ENCODE assay signal across 9 cellular contexts in the genomic region with DNA sequence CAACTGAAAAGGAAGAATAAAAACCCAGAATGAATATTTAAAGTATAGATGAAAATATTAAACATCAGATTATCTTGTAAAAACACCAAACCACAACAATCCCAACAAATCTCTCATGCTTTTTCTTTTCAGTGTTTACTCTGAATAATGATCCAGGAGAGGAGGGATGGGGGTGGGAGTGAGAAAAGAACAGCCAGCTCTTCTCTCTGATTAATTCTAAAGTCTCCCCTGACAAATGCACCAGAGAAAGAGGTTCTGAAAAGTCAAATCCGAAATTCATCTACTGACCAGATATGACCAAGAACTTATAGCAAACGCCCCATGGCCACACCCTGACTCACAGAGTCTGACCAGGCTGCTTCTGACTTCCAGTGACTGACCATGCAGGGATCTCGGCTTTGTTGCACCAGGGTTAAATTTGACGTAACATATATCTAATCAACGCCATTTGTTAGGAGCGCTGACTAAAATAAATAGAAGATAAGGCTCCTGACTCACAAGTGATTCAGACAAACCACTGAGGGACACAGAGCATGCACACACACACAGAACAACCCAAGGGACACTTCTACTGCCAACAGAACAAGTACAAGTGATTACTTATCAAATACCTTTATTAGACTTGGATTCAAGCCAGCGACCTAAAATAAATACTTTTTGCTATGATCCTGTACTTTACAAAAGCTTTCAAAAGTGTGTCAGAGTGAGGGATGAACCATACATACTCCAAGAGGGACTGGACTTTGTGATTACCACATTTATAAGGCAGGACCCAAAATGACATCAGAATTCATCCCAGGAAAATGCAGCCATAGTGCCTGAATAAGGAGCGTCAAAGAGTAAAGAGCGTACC. TPM values are rescaled to one million over a fixed set of nuclear protein-coding genes. Genes with fewer than 3 reads are reported as not detected.
A peak's percentile ranks its signal among the peaks of the same experiment; 100 is the strongest.
DNase-seq lines count a peak whose midpoint lies in the region; ATAC-seq and TF ChIP-seq lines count a peak whose summit lies in the region.
"Had no signal": no experiment of that assay in that cellular context is flagged by ENCODE, and none has a peak within 500 bp of the region (broad histone marks: within the 10 kb centered on the region; RNA-seq: fewer than 3 reads in every experiment).

No MANE protein-coding gene starts in this region.

- CTCF ChIA-PET in CD8-positive, alpha-beta memory T cell (lab: Charles Lee): no interaction called here

- H3K4me3 ChIP-seq in CD8-positive, alpha-beta memory T cell (ENCODE audit: low read length): no peak overlapping the region
- H3K4me3 ChIP-seq in LNCaP clone FGC (ENCODE audit: low read depth, low read length) (no peak overlapping the region), cardiac fibroblast (replicated peaks in 1 of 2; ENCODE audit: low read depth in 2 of 2, low read length in 2 of 2) (no peak overlapping the region)

- H3K4me1 Mint-ChIP-seq in CD8-positive, alpha-beta memory T cell: peaks cover 6 to 7% (median 7%) of the 10 kb centered on the region in 3 donors
- peaks cover 16% of the 10 kb centered on the region for H3K4me1 Mint-ChIP-seq in mesothelial cell of epicardium
- H3K4me1 Mint-ChIP-seq in stimulated activated memory B cell treated with anti-CD40 and anti-IgM and Interleukin-4, amounts not matched to agents 10 μg/mL and 1 μg/mL and 100 μg/mL, for 72 hours: peaks cover 6% of the 10 kb centered on the region

- H3K27ac ChIP-seq in CD8-positive, alpha-beta memory T cell (ENCODE audit: low read depth, low read length): peak overlapping the region; percentile 11

- no peaks in the 10 kb centered on the region for H3K27me3 ChIP-seq in CD8-positive, alpha-beta memory T cell (ENCODE audit: insufficient read depth, low read length, poor library complexity, severe bottlenecking)

- H3K27ac Mint-ChIP-seq in CD8-positive, alpha-beta memory T cell: peak overlapping the region in 1 of 8 donors; percentile 26
- peak overlapping the region; percentile 24 for H3K27ac Mint-ChIP-seq in mesothelial cell of epicardium
- H3K27ac Mint-ChIP-seq in stimulated activated memory B cell treated with anti-CD40 and anti-IgM and Interleukin-4, amounts not matched to agents 10 μg/mL and 1 μg/mL and 100 μg/mL, for 72 hours: no peak overlapping the region

- ATAC-seq in stimulated activated memory B cell treated with anti-CD40 and anti-IgM and Interleukin-4, amounts not matched to agents 10 μg/mL and 1 μg/mL and 100 μg/mL, for 72 hours: no peak
- ATAC-seq in HG03520 (IDR thresholded peaks at IDR 0.05; ENCODE audit: unreplicated experiment): no peak

- no peaks in the 10 kb centered on the region for H3K27me3 Mint-ChIP-seq in CD8-positive, alpha-beta memory T cell
- no peaks in the 10 kb centered on the region for H3K27me3 Mint-ChIP-seq in mesothelial cell of epicardium (ENCODE audit: low read depth)
- no peaks in the 10 kb centered on the region for H3K27me3 Mint-ChIP-seq in stimulated activated memory B cell treated with anti-CD40 and anti-IgM and Interleukin-4, amounts not matched to agents 10 μg/mL and 1 μg/mL and 100 μg/mL, for 72 hours

- H3K4me3 Mint-ChIP-seq in CD8-positive, alpha-beta memory T cell: no peak overlapping the region
- no peak overlapping the region for H3K4me3 Mint-ChIP-seq in mesothelial cell of epicardium
- H3K4me3 Mint-ChIP-seq in stimulated activated memory B cell treated with anti-CD40 and anti-IgM and Interleukin-4, amounts not matched to agents 10 μg/mL and 1 μg/mL and 100 μg/mL, for 72 hours: no peak overlapping the region

- no peak for DNase-seq in CD8-positive, alpha-beta memory T cell
- peak; percentile 88 for DNase-seq in LNCaP clone FGC (ENCODE audit: low read depth)
- DNase-seq in cardiac fibroblast (ENCODE audit: low read depth in 2 of 2): peak; percentile 97
- no peak for DNase-seq in mesothelial cell of epicardium (ENCODE audit: low spot score in 2 of 2, unreplicated experiment in 2 of 2)
- no peak for DNase-seq in MV-4-11 (lab: John Stamatoyannopoulos, UW)
- DNase-seq in occipital lobe (lab: John Stamatoyannopoulos, UW): no peak
- DNase-seq: NCI-H2227 treated with DMSO at 0.1 percent for 48 hours had no signal

- no peaks in the 10 kb centered on the region for H3K9me3 ChIP-seq in CD8-positive, alpha-beta memory T cell (ENCODE audit: low read length)

- H3K9me3 Mint-ChIP-seq in CD8-positive, alpha-beta memory T cell: no peaks in the 10 kb centered on the region
- H3K9me3 Mint-ChIP-seq in mesothelial cell of epicardium: no peaks in the 10 kb centered on the region
- no peaks in the 10 kb centered on the region for H3K9me3 Mint-ChIP-seq in stimulated activated memory B cell treated with anti-CD40 and anti-IgM and Interleukin-4, amounts not matched to agents 10 μg/mL and 1 μg/mL and 100 μg/mL, for 72 hours

- peaks cover 21 to 58% (median 26%) of the 10 kb centered on the region in 3 donors for H3K36me3 Mint-ChIP-seq in CD8-positive, alpha-beta memory T cell
- peaks cover 31% of the 10 kb centered on the region for H3K36me3 Mint-ChIP-seq in mesothelial cell of epicardium
- H3K36me3 Mint-ChIP-seq in stimulated activated memory B cell treated with anti-CD40 and anti-IgM and Interleukin-4, amounts not matched to agents 10 μg/mL and 1 μg/mL and 100 μg/mL, for 72 hours: peaks cover 60% of the 10 kb centered on the region

- no peak for TF ChIP-seq CTCF in LNCaP clone FGC (IDR thresholded peaks at IDR 0.05; ENCODE audit: control insufficient read depth, extremely low read depth, insufficient read depth)
- no peak for TF ChIP-seq CTCF in cardiac fibroblast (IDR thresholded peaks at IDR 0.05; ENCODE audit: low read depth, low read length)
- TF ChIP-seq CTCF in mesothelial cell of epicardium (IDR thresholded peaks at IDR 0.05; ENCODE audit: unreplicated experiment): no peak

- H3K36me3 ChIP-seq in CD8-positive, alpha-beta memory T cell (ENCODE audit: insufficient read depth, low read length): peaks cover 10% of the 10 kb centered on the region

- POLR2A ChIA-PET in CD8-positive, alpha-beta memory T cell (lab: Charles Lee): interaction anchor here (1.3 kb wide), 1 partner anchor 9 kb away, joined by 7 read pairs; the partner anchor contains the start of gene SPOCK2

- peaks cover 26% of the 10 kb centered on the region for H3K4me1 ChIP-seq in CD8-positive, alpha-beta memory T cell (ENCODE audit: insufficient read depth, low read length)

RNA-seq across cellular contexts. Expression of gene SPOCK2, which starts 9.3 kb away (rescaled TPM):
- 10 to 100 TPM; 63.0 to 69.2 TPM for total RNA-seq in CD8-positive, alpha-beta memory T cell
- polyA plus RNA-seq in CD8-positive, alpha-beta memory T cell: 202 TPM
- total RNA-seq in mesothelial cell of epicardium (26.7 to 32.4 TPM (median 28.5 TPM) in 3 replicates), occipital lobe (25.1 TPM)

Comparison
In these comparisons a context has a peak if more than half of its experiments do, and no peak if none do; other contexts are left out.
1. DNase-seq: peak in LNCaP clone FGC (single experiment) and cardiac fibroblast (2 of 2); none in CD8-positive, alpha-beta memory T cell (0 of 5), mesothelial cell of epicardium (0 of 2), MV-4-11 (single experiment) and occipital lobe (single experiment).